18 cellular contexts compared by ENCODE assay signal in genomic region chr15:90067181-90067952, GRCh38.
"Had no signal": no experiment of that assay in that cellular context is flagged by ENCODE, and none has a peak within 500 bp of the region (broad histone marks: within the 10 kb centered on the region; RNA-seq: fewer than 3 reads in every experiment).

No MANE protein-coding gene starts in this region.

- H3K9me3 Mint-ChIP-seq: activated CD4-positive, alpha-beta T cell treated with anti-CD3 and anti-CD28 coated beads, Interleukin-2, amount 10 ng/mL, durations not matched to agents 24 days and 14 days; activated naive CD4-positive, alpha-beta T cell treated with anti-CD3 and anti-CD28 coated beads, Interleukin-2, amount 50 U/mL, for 72 hours; activated T-cell treated with anti-CD3 and anti-CD28 coated beads, Interleukin-2, amount 50 U/mL, for 72 hours; naive thymus-derived CD4-positive, alpha-beta T cell; neural progenitor cell had no signal

- H3K4me1 ChIP-seq: parathyroid adenoma had no signal

- H3K27ac ChIP-seq: adrenal gland, neural progenitor cell, parathyroid adenoma had no signal

- H3K4me3 Mint-ChIP-seq: activated CD4-positive, alpha-beta T cell treated with anti-CD3 and anti-CD28 coated beads, Interleukin-2, amount 10 ng/mL, durations not matched to agents 24 days and 14 days; activated T-cell treated with anti-CD3 and anti-CD28 coated beads, Interleukin-2, amount 50 U/mL, for 72 hours; naive thymus-derived CD4-positive, alpha-beta T cell; neural progenitor cell had no signal

- H3K27ac Mint-ChIP-seq: activated CD4-positive, alpha-beta T cell treated with anti-CD3 and anti-CD28 coated beads, Interleukin-2, amount 10 ng/mL, durations not matched to agents 24 days and 14 days; activated T-cell treated with anti-CD3 and anti-CD28 coated beads, Interleukin-2, amount 50 U/mL, for 72 hours; neural progenitor cell had no signal

- H3K27me3 Mint-ChIP-seq: activated CD4-positive, alpha-beta T cell treated with anti-CD3 and anti-CD28 coated beads, Interleukin-2, amount 10 ng/mL, durations not matched to agents 24 days and 14 days; naive thymus-derived CD4-positive, alpha-beta T cell had no signal

- H3K36me3 Mint-ChIP-seq: activated naive CD4-positive, alpha-beta T cell treated with anti-CD3 and anti-CD28 coated beads, Interleukin-2, amount 50 U/mL, for 72 hours had no signal

- ATAC-seq: activated naive CD4-positive, alpha-beta T cell treated with anti-CD3 and anti-CD28 coated beads, Interleukin-2, amount 50 U/mL, for 72 hours; activated T-cell treated with anti-CD3 and anti-CD28 coated beads, Interleukin-2, amount 50 U/mL, for 72 hours; naive thymus-derived CD4-positive, alpha-beta T cell; stimulated activated naive CD8-positive, alpha-beta T cell treated with anti-CD3 and anti-CD28 coated beads, Interleukin-15, Interleukin-2, amounts not matched to agents 100 U/mL and 50 U/mL, for 24 hours had no signal

- H3K9me3 ChIP-seq: adrenal gland, esophagus squamous epithelium had no signal

- H3K27me3 ChIP-seq: adrenal gland, esophagus squamous epithelium, neural progenitor cell had no signal

- DNase-seq: activated CD4-positive, alpha-beta T cell treated with anti-CD3 and anti-CD28 coated beads, Interleukin-2, amount 10 ng/mL, durations not matched to agents 24 days and 14 days; activated gamma-delta T cell; activated T-cell treated with anti-CD3 and anti-CD28 coated beads, Interleukin-2, amount 50 U/mL, for 72 hours; adrenal gland; dermis blood vessel endothelial cell; effector memory CD4-positive, alpha-beta T cell; esophagus squamous epithelium; mesenchymal stem cell; naive thymus-derived CD4-positive, alpha-beta T cell; stimulated activated CD4-positive, alpha-beta T cell treated with anti-CD3 and anti-CD28 coated beads, Interleukin-12 subunit alpha, Interleukin-12 subunit beta, amount 100 ng/mL, for 4 hours; stimulated activated CD4-positive, alpha-beta T cell treated with anti-CD3 and anti-CD28 coated beads, Interleukin-2, amount 100 ng/mL, for 24 hours; stimulated activated naive CD8-positive, alpha-beta T cell treated with anti-CD3 and anti-CD28 coated beads, Interleukin-15, Interleukin-2, amounts not matched to agents 100 U/mL and 50 U/mL, for 24 hours; T-helper 1 cell; T-helper 9 cell; trophoblast cell had no signal

- H3K4me3 ChIP-seq: adrenal gland, esophagus squamous epithelium, neural progenitor cell had no signal

- H3K36me3 ChIP-seq: neural progenitor cell had no signal
